In the genomic region with DNA sequence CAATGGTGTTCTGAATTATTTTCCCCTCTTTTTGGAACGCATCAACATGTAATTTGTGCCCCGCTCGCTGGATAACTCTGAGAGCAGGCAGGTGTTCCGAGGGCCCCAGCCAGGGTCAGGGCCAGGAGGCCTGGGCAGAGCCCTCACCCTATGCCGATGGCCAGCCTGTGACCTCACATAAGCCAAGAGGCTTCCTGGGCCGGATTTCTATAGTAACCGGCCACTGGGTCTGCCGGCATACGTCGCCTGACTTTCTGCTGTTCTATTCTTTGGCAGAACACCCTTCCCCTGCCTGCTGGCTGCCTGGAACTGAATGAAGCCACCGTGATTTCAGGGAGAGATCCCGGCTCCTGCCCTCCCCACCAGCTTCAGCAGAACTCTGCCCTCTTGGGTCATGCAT, we compare ENCODE assay signal across 16 cellular contexts.
DNase-seq lines count a peak whose midpoint lies in the region; ATAC-seq, FAIRE-seq and TF ChIP-seq lines count a peak whose summit lies in the region.
"Had no signal": no experiment of that assay in that cellular context is flagged by ENCODE, and none has a peak within 500 bp of the region (broad histone marks: within the 10 kb centered on the region; RNA-seq: fewer than 3 reads in every experiment).

No MANE protein-coding gene starts in this region.

- H3K27ac ChIP-seq in kidney (ENCODE audit: low read depth in 2 of 2, low read length in 2 of 2) = no peak overlapping the region
- H3K27ac ChIP-seq: C4-2B had no signal

- H3K4me3 Mint-ChIP-seq in stimulated activated naive B cell treated with anti-CD40 and anti-IgM and Interleukin-4, amounts not matched to agents 10 μg/mL and 1 μg/mL and 100 μg/mL, for 72 hours = no peak overlapping the region
- H3K4me3 Mint-ChIP-seq: CD4-positive, alpha-beta memory T cell had no signal

- H3K4me1 Mint-ChIP-seq in stimulated activated naive B cell treated with anti-CD40 and anti-IgM and Interleukin-4, amounts not matched to agents 10 μg/mL and 1 μg/mL and 100 μg/mL, for 72 hours = no peaks in the 10 kb centered on the region

- intact Hi-C loops in kidney (cut with DNase I) = no loop called here

- no peaks in the 10 kb centered on the region for H3K36me3 ChIP-seq in kidney (ENCODE audit: control insufficient read depth in 1 of 2, insufficient read depth in 2 of 2, low read length in 2 of 2)
- H3K36me3 ChIP-seq: HAP-1 had no signal

- H3K9ac ChIP-seq in kidney (ENCODE audit: low read length in 2 of 2) = no peak overlapping the region

- H3K36me3 Mint-ChIP-seq in stimulated activated naive B cell treated with anti-CD40 and anti-IgM and Interleukin-4, amounts not matched to agents 10 μg/mL and 1 μg/mL and 100 μg/mL, for 72 hours = no peaks in the 10 kb centered on the region
- H3K36me3 Mint-ChIP-seq: CD4-positive, alpha-beta memory T cell had no signal

- peaks cover 15 to 29% of the 10 kb centered on the region in 2 donors for H3K27me3 Mint-ChIP-seq in stimulated activated naive B cell treated with anti-CD40 and anti-IgM and Interleukin-4, amounts not matched to agents 10 μg/mL and 1 μg/mL and 100 μg/mL, for 72 hours

- DNase-seq in NCI-H345 (lab: John Stamatoyannopoulos, UW) (peak; percentile 37), NCI-H345 treated with DMSO at 0.1 percent for 48 hours (lab: John Stamatoyannopoulos, UW; ENCODE audit: unreplicated experiment) (no peak), NCI-H774 (lab: John Stamatoyannopoulos, UW) (peak; percentile 46), kidney (peak; percentile 37), HUDEP-2 (lab: John Stamatoyannopoulos, UW; ENCODE audit: unreplicated experiment in 76 of 76) (no peak), NCI-H1436 (lab: John Stamatoyannopoulos, UW) (no peak)
- no peak for DNase-seq in stimulated activated naive B cell treated with anti-CD40 and anti-IgM and Interleukin-4, amounts not matched to agents 10 μg/mL and 1 μg/mL and 100 μg/mL, for 72 hours
- DNase-seq: ACHN; CD4-positive, alpha-beta memory T cell; DND-41; GDM1 had no signal

- H3K4me3 ChIP-seq in kidney (ENCODE audit: low read length in 2 of 2) = no peak overlapping the region
- H3K4me3 ChIP-seq: HAP-1 had no signal

- H3K27ac Mint-ChIP-seq in stimulated activated naive B cell treated with anti-CD40 and anti-IgM and Interleukin-4, amounts not matched to agents 10 μg/mL and 1 μg/mL and 100 μg/mL, for 72 hours = peak overlapping the region; percentile 44
- H3K27ac Mint-ChIP-seq: CD4-positive, alpha-beta memory T cell had no signal

- H3K9me3 Mint-ChIP-seq in stimulated activated naive B cell treated with anti-CD40 and anti-IgM and Interleukin-4, amounts not matched to agents 10 μg/mL and 1 μg/mL and 100 μg/mL, for 72 hours = no peaks in the 10 kb centered on the region
- H3K9me3 Mint-ChIP-seq: CD4-positive, alpha-beta memory T cell had no signal

- H3K9me3 ChIP-seq in kidney (ENCODE audit: control insufficient read depth in 1 of 2, low read length in 2 of 2) = no peaks in the 10 kb centered on the region
- H3K9me3 ChIP-seq: HAP-1 had no signal

- H3K4me1 ChIP-seq in kidney (ENCODE audit: control insufficient read depth in 1 of 2, insufficient read depth in 1 of 2, low read depth in 1 of 2, low read length in 2 of 2) = peaks cover 0 to 5% of the 10 kb centered on the region in 2 donors
- H3K4me1 ChIP-seq: HAP-1 had no signal

- no peak for ATAC-seq in stimulated activated naive B cell treated with anti-CD40 and anti-IgM and Interleukin-4, amounts not matched to agents 10 μg/mL and 1 μg/mL and 100 μg/mL, for 72 hours (replicated peaks)

- no peak for FAIRE-seq in kidney (lab: Jason Lieb, UNC)
- FAIRE-seq: GM12892, H1, HTR-8/SVneo had no signal

- no peak for TF ChIP-seq CTCF in kidney (IDR thresholded peaks at IDR 0.05; ENCODE audit: borderline replicate concordance, extremely low read depth, insufficient read depth)

Comparison
In these comparisons a context has a peak if more than half of its experiments do, and no peak if none do; other contexts are left out.
1. DNase-seq: peak in NCI-H345 (single experiment), NCI-H774 (single experiment) and kidney (single experiment); none in NCI-H345 treated with DMSO at 0.1 percent for 48 hours (single experiment), stimulated activated naive B cell treated with anti-CD40 and anti-IgM and Interleukin-4, amounts not matched to agents 10 μg/mL and 1 μg/mL and 100 μg/mL, for 72 hours (single experiment), HUDEP-2 (0 of 76) and NCI-H1436 (single experiment).